In genomic region chr6:30818426-30818841, GRCh38 we compare ENCODE assay signal across 1 cellular context.
A peak's percentile ranks its signal among the peaks of the same experiment; 100 is the strongest.
TF ChIP-seq lines count a peak whose summit lies in the region.

No MANE protein-coding gene starts in this region.

TF ChIP-seq in K562, 482 proteins besides CTCF, POLR2A, EP300 and RAD21 (continued from another document and continues in another):
- 0 out of 2 replicates have a peak, but pooled peaks have one; percentile 30 for TF ChIP-seq ZBTB34 (CRISPR knock-in tag; IDR thresholded peaks at IDR 0.05)
- TF ChIP-seq KDM5B (IDR thresholded peaks at IDR 0.05; ENCODE audit: insufficient replicate concordance, low read depth, low read length): no peak
- no peak for TF ChIP-seq BCLAF1 (IDR thresholded peaks at IDR 0.05; ENCODE audit: borderline replicate concordance in 1 of 2, control insufficient read depth in 1 of 2, low read depth in 2 of 2, low read length in 1 of 2)
- peak in 1 of 2 experiments; percentile 24; a peak in 1 of 4 replicates for TF ChIP-seq HDAC1 (IDR thresholded peaks at IDR 0.05)
- peak in 1 of 2 experiments; percentile 41; a peak in 2 of 4 replicates for TF ChIP-seq ZNF318 (IDR thresholded peaks at IDR 0.05; ENCODE audit: borderline replicate concordance in 1 of 2, low read depth in 1 of 2)
- TF ChIP-seq FOXJ2 (tag; IDR thresholded peaks at IDR 0.05): no peak
- TF ChIP-seq RBBP5 (IDR thresholded peaks at IDR 0.05; ENCODE audit: borderline replicate concordance, insufficient read depth, low read length, poor library complexity, severe bottlenecking): peak; percentile 29
- no peak for TF ChIP-seq PBX2 (CRISPR knock-in tag; IDR thresholded peaks at IDR 0.05; ENCODE audit: low read depth)
- TF ChIP-seq PBX2 (tag; conservative IDR thresholded peaks at IDR 0.05; ENCODE audit: low read depth): no peak
- TF ChIP-seq ZNF644 (tag; IDR thresholded peaks at IDR 0.05; ENCODE audit: low read depth): no peak
- peak; percentile 35; the same call in 1 of the 2 replicates for TF ChIP-seq NBN (IDR thresholded peaks at IDR 0.05; ENCODE audit: low read depth)
- 0 out of 2 replicates have a peak, but pooled peaks have one; percentile 68 for TF ChIP-seq KLF6 (CRISPR knock-in tag; IDR thresholded peaks at IDR 0.05; ENCODE audit: borderline replicate concordance)
- peak; percentile 13 for TF ChIP-seq MEIS2 (IDR thresholded peaks at IDR 0.05; ENCODE audit: partially characterized antibody)
- TF ChIP-seq ZNF395 (CRISPR knock-in tag; IDR thresholded peaks at IDR 0.05): peak; percentile 44; the same call in 1 of the 2 replicates
- peak; percentile 48; the same call in 1 of the 2 replicates for TF ChIP-seq MGA (IDR thresholded peaks at IDR 0.05)
- TF ChIP-seq ZNF41 (CRISPR knock-in tag; conservative IDR thresholded peaks at IDR 0.05): 0 out of 2 replicates have a peak, but pooled peaks have one; percentile 36
- TF ChIP-seq GTF2E2 (tag; IDR thresholded peaks at IDR 0.05): no peak; the same call in 1 of the 2 replicates
- 0 out of 2 replicates have a peak, but pooled peaks have one; percentile 44 for TF ChIP-seq DDX20 (tag; IDR thresholded peaks at IDR 0.05; ENCODE audit: low read depth)
